6 cellular contexts compared by ENCODE assay signal in the genomic region with DNA sequence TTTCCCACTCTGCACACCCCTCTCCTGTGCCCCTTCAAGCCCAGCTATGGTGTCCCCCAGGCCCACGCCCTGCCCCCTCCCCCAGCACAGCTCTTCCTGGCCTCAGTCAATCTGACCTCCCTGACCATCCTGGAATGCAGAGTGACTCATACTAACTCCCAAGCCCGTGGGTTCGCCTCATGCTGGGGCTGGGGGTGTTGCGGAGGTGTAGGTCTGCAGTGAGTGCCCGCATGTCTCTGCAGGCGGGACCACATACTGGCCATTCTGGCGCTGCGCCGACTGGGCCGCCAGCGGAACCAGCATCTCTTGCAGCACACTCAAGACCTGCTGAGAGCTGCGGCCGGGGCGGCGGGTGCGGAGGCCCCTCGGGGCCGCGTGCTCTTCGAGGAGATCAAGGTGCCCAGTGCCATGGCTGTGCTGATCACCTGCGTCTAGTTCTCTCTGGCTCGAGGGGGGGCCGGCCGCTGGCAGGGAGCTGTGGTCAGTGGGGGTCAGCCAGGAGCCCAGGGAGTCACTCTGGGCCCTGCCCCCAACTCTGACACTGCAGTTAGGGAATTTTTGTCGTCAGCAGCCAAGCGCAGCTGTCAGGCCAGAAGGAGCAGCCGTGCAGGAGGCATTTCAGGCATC. TPM values are rescaled to one million over a fixed set of nuclear protein-coding genes. Genes with fewer than 3 reads are reported as not detected.
DNase-seq lines count a peak whose midpoint lies in the region; TF ChIP-seq lines count a peak whose summit lies in the region.

No MANE protein-coding gene starts in this region.

- no peaks in the 10 kb centered on the region for H3K27me3 ChIP-seq in NT2/D1 (ENCODE audit: insufficient read depth, insufficient read length)
- no peaks in the 10 kb centered on the region for H3K27me3 ChIP-seq in subcutaneous abdominal adipose tissue (ENCODE audit: control insufficient read depth in 5 of 5, insufficient read depth in 4 of 5, low read length in 5 of 5)

- H3K9me3 ChIP-seq in NT2/D1 (ENCODE audit: insufficient read depth, low read length) (no peaks in the 10 kb centered on the region), subcutaneous abdominal adipose tissue (ENCODE audit: control insufficient read depth in 5 of 5, low read length in 5 of 5) (no peaks in the 10 kb centered on the region)

- H3K36me3 ChIP-seq in NT2/D1 (ENCODE audit: insufficient read depth, insufficient read length, low read length) (no peaks in the 10 kb centered on the region), subcutaneous abdominal adipose tissue (ENCODE audit: control insufficient read depth in 5 of 5, insufficient read depth in 5 of 5, low read length in 5 of 5) (no peaks in the 10 kb centered on the region)

- peaks cover 3% of the 10 kb centered on the region for H3K9me3 Mint-ChIP-seq in glutamatergic neuron (ENCODE audit: unreplicated experiment)

- H3K4me1 ChIP-seq in NT2/D1 (ENCODE audit: insufficient read depth, insufficient read length), result peaks cover 41% of the 10 kb centered on the region
- peaks cover 6 to 59% (median 53%) of the 10 kb centered on the region in 5 donors for H3K4me1 ChIP-seq in subcutaneous abdominal adipose tissue (ENCODE audit: control insufficient read depth in 5 of 5, insufficient read depth in 5 of 5, low read length in 5 of 5)

- peak overlapping the region; percentile 76 for H3K9ac ChIP-seq in NT2/D1 (ENCODE audit: insufficient read length, low read depth)
- H3K9ac ChIP-seq in subcutaneous abdominal adipose tissue (ENCODE audit: low read length in 5 of 5), result peak overlapping the region in 1 of 5 donors; percentile 35

- H3K4me3 ChIP-seq in NT2/D1 (ENCODE audit: insufficient read length, low read depth) (peak overlapping the region; percentile 18), subcutaneous abdominal adipose tissue (ENCODE audit: low read depth in 1 of 5, low read length in 5 of 5) (peak overlapping the region in 3 of 5 donors; percentile 6 to 30 (median 30))

- DNase-seq in NT2/D1 (ENCODE audit: low read depth, low spot score), result no peak
- peak; percentile 61 for DNase-seq in glutamatergic neuron
- DNase-seq in dedifferentiated amniotic fluid mesenchymal stem cell (ENCODE audit: extremely low spot score), result no peak
- DNase-seq in GOT3 (lab: John Stamatoyannopoulos, UW), result no peak
- DNase-seq in NCI-H1092 (lab: John Stamatoyannopoulos, UW), result no peak

- peak overlapping the region; percentile 46 for H3K27ac ChIP-seq in subcutaneous abdominal adipose tissue (ENCODE audit: low read depth, low read length)

- peaks cover 10% of the 10 kb centered on the region for H3K27me3 Mint-ChIP-seq in glutamatergic neuron (ENCODE audit: unreplicated experiment)

- peaks cover 17% of the 10 kb centered on the region for H3K4me1 Mint-ChIP-seq in glutamatergic neuron (ENCODE audit: low read depth, unreplicated experiment)

- H3K36me3 Mint-ChIP-seq in glutamatergic neuron (ENCODE audit: unreplicated experiment), result no peaks in the 10 kb centered on the region

- H3K27ac Mint-ChIP-seq in glutamatergic neuron (ENCODE audit: unreplicated experiment), result no peak overlapping the region

- TF ChIP-seq CTCF in glutamatergic neuron (IDR thresholded peaks at IDR 0.05; ENCODE audit: partially characterized antibody, unreplicated experiment), result no peak

- peak overlapping the region; percentile 25 for H3K4me3 Mint-ChIP-seq in glutamatergic neuron (ENCODE audit: unreplicated experiment)

RNA-seq across cellular contexts. Expression of gene TNFAIP2, which starts 13.4 kb away (rescaled TPM):
- total RNA-seq in glutamatergic neuron (ENCODE audit: unreplicated experiment), result 4.3 TPM

RNA-seq across cellular contexts. Expression of gene EXOC3L4, which starts 15.4 kb away (rescaled TPM):
- 0.81 TPM for total RNA-seq in glutamatergic neuron (ENCODE audit: unreplicated experiment)

RNA-seq across cellular contexts. Expression of gene LBHD2, which starts 25.9 kb away (rescaled TPM):
- not detected for total RNA-seq in glutamatergic neuron (ENCODE audit: unreplicated experiment)

RNA-seq across cellular contexts. Expression of gene CDC42BPB, which starts 52.6 kb away (rescaled TPM):
- total RNA-seq in glutamatergic neuron (ENCODE audit: unreplicated experiment), result 125 TPM
